ENCODE assay signal across 12 cellular contexts in genomic region chr12:46560874-46561273, GRCh38.
"Had no signal": no experiment of that assay in that cellular context is flagged by ENCODE, and none has a peak within 500 bp of the region (broad histone marks: within the 10 kb centered on the region; RNA-seq: fewer than 3 reads in every experiment).

No MANE protein-coding gene starts in this region.

- H3K27me3 Mint-ChIP-seq: activated naive CD8-positive, alpha-beta T cell treated with anti-CD3 and anti-CD28 coated beads, Interleukin-2, amount 50 U/mL, for 24 hours had no signal

- H3K27ac Mint-ChIP-seq: activated naive CD8-positive, alpha-beta T cell treated with anti-CD3 and anti-CD28 coated beads, Interleukin-2, amount 50 U/mL, for 24 hours had no signal

- ATAC-seq: activated naive CD8-positive, alpha-beta T cell treated with anti-CD3 and anti-CD28 coated beads, Interleukin-2, amount 50 U/mL, for 24 hours had no signal

- H3K27ac ChIP-seq: left ventricle myocardium inferior, ovary, stomach had no signal

- H3K27me3 ChIP-seq: ovary, stomach had no signal

- DNase-seq: activated CD4-positive, alpha-beta T cell treated with anti-CD3 and anti-CD28 coated beads for 48 hours; activated naive CD4-positive, alpha-beta T cell treated with Interleukin-2 at 50 U/mL for 16 hours; activated naive CD8-positive, alpha-beta T cell treated with anti-CD3 and anti-CD28 coated beads, Interleukin-2, amount 50 U/mL, for 24 hours; caudate nucleus; effector CD4-positive, alpha-beta T cell; kidney; left ventricle myocardium inferior; ovary; stomach had no signal

- H3K4me3 ChIP-seq: coronary artery, left ventricle myocardium inferior, ovary, stomach had no signal

- H3K4me3 Mint-ChIP-seq: activated naive CD8-positive, alpha-beta T cell treated with anti-CD3 and anti-CD28 coated beads, Interleukin-2, amount 50 U/mL, for 24 hours; WTC11 had no signal

- H3K36me3 ChIP-seq: left ventricle myocardium inferior, ovary, stomach had no signal

- FAIRE-seq: kidney, urothelium cell line had no signal

- H3K9me3 ChIP-seq: ovary had no signal
